9 cellular contexts compared by ENCODE assay signal in genomic region chrX:131827935-131828334, GRCh38.
A peak's percentile ranks its signal among the peaks of the same experiment; 100 is the strongest.
DNase-seq lines count a peak whose midpoint lies in the region; ATAC-seq and TF ChIP-seq lines count a peak whose summit lies in the region.
"Had no signal": no experiment of that assay in that cellular context is flagged by ENCODE, and none has a peak within 500 bp of the region (broad histone marks: within the 10 kb centered on the region; RNA-seq: fewer than 3 reads in every experiment).

No MANE protein-coding gene starts in this region.

- H3K27me3 Mint-ChIP-seq in activated T-cell treated with anti-CD3 and anti-CD28 coated beads, Interleukin-2, amount 50 U/mL, for 4 hours (ENCODE audit: low read depth) = no peaks in the 10 kb centered on the region
- H3K27me3 Mint-ChIP-seq: dendritic cell treated with granulocyte-macrophage colony-stimulating factor and Interleukin-4, amounts not matched to agents 40 ng/mL and 50 ng/mL, for 4 days had no signal

- H3K4me3 Mint-ChIP-seq in activated T-cell treated with anti-CD3 and anti-CD28 coated beads, Interleukin-2, amount 50 U/mL, for 4 hours = peak overlapping the region; percentile 66
- H3K4me3 Mint-ChIP-seq: dendritic cell treated with granulocyte-macrophage colony-stimulating factor and Interleukin-4, amounts not matched to agents 40 ng/mL and 50 ng/mL, for 4 days had no signal

- H3K9ac ChIP-seq in MM.1S (ENCODE audit: low read length) (peak overlapping the region; percentile 6; the same call in 1 of the 2 replicates), liver (ENCODE audit: low read depth in 1 of 2, low read length in 2 of 2) (no peak overlapping the region)

- H2AFZ ChIP-seq in MM.1S (ENCODE audit: low read length) = no peak overlapping the region

- TF ChIP-seq CTCF in MM.1S (IDR thresholded peaks at IDR 0.05; ENCODE audit: low read length) = peak; percentile 61
- no peak for TF ChIP-seq CTCF in liver (IDR thresholded peaks at IDR 0.05; ENCODE audit: low read depth, low read length, missing input control)

- H3K79me2 ChIP-seq in MM.1S (ENCODE audit: low read length) = peaks cover 64% of the 10 kb centered on the region

- H3K36me3 ChIP-seq in MM.1S (replicated peaks; ENCODE audit: insufficient read depth, low read length) (no peaks in the 10 kb centered on the region; the same call in 1 of the 2 replicates), liver (ENCODE audit: control insufficient read depth in 4 of 4, insufficient read depth in 3 of 4, low read depth in 1 of 4, low read length in 3 of 4) (no peaks in the 10 kb centered on the region)

- peaks cover 11% of the 10 kb centered on the region for H3F3A ChIP-seq in MM.1S (ENCODE audit: insufficient read depth, low read length)

- H3K9me3 ChIP-seq in MM.1S (replicated peaks; ENCODE audit: insufficient read depth, low read length) (no peaks in the 10 kb centered on the region), liver (ENCODE audit: control insufficient read depth in 4 of 4, low read length in 3 of 4) (no peaks in the 10 kb centered on the region)

- peak; percentile 9 to 67 for TF ChIP-seq RAD21 in liver (IDR thresholded peaks at IDR 0.05)

- peak; percentile 64 for ATAC-seq in HG02588 (IDR thresholded peaks at IDR 0.05; ENCODE audit: unreplicated experiment)
- peak; percentile 57 to 80 for ATAC-seq in activated T-cell treated with anti-CD3 and anti-CD28 coated beads, Interleukin-2, amount 50 U/mL, for 4 hours

- H3K27me3 ChIP-seq in MM.1S (replicated peaks; ENCODE audit: insufficient read depth, low read length) (no peaks in the 10 kb centered on the region), liver (ENCODE audit: control insufficient read depth in 4 of 4, insufficient read depth in 4 of 4, low read length in 3 of 4) (peaks cover 0 to 4% (median 0%) of the 10 kb centered on the region in 4 donors)

- no peaks in the 10 kb centered on the region for H3K9me2 ChIP-seq in MM.1S (replicated peaks; ENCODE audit: insufficient read depth, low read length)

- peak overlapping the region; percentile 49; the same call in 1 of the 2 replicates for H3K27ac ChIP-seq in MM.1S (ENCODE audit: low read length)
- H3K27ac ChIP-seq in liver (ENCODE audit: low read depth in 1 of 2, low read length in 2 of 2) = no peak overlapping the region

- peak overlapping the region; percentile 67; the same call in 1 of the 2 replicates for H3K4me3 ChIP-seq in MM.1S (ENCODE audit: low read length)
- no peak overlapping the region for H3K4me3 ChIP-seq in liver (ENCODE audit: low read depth in 1 of 3, low read length in 3 of 3)

- no peaks in the 10 kb centered on the region for H4K20me1 ChIP-seq in MM.1S (ENCODE audit: insufficient read depth, low read length)

- 73% methylated on average over 2 of the region's 2 CpGs for WGBS in liver

- H3K4me2 ChIP-seq in MM.1S (ENCODE audit: low read depth, low read length) = peak overlapping the region; percentile 71

- H3K4me1 ChIP-seq in MM.1S (ENCODE audit: low read length) (peaks cover 20% of the 10 kb centered on the region), liver (ENCODE audit: control insufficient read depth in 4 of 4, insufficient read depth in 4 of 4, low read length in 3 of 4) (peaks cover 0 to 11% (median 4%) of the 10 kb centered on the region in 4 donors)

- no peaks in the 10 kb centered on the region for H3K36me3 Mint-ChIP-seq in activated T-cell treated with anti-CD3 and anti-CD28 coated beads, Interleukin-2, amount 50 U/mL, for 4 hours (ENCODE audit: insufficient read depth)

- peak; percentile 5 to 37 for DNase-seq in stimulated activated CD4-positive, alpha-beta T cell treated with anti-CD3 and anti-CD28 coated beads, Interleukin-12 subunit alpha, Interleukin-12 subunit beta, amount 100 ng/mL, for 24 hours (ENCODE audit: low read depth in 2 of 2)
- no peak for DNase-seq in stimulated activated CD4-positive, alpha-beta T cell treated with anti-CD3 and anti-CD28 coated beads, Interleukin-12 subunit alpha, Interleukin-12 subunit beta, amount 100 ng/mL, for 4 hours
- peak; percentile 87 for DNase-seq in MM.1S
- no peak for DNase-seq in activated T-cell treated with anti-CD3 and anti-CD28 coated beads, Interleukin-2, amount 50 U/mL, for 4 hours
- no peak for DNase-seq in NK-92 treated with Interleukin-12 subunit alpha and Interleukin-12 subunit beta, amount 100 ng/mL, for 24 hours (lab: John Stamatoyannopoulos, UW)
- DNase-seq in SKM-1 (lab: John Stamatoyannopoulos, UW; ENCODE audit: unreplicated experiment) = no peak

- peaks cover 23% of the 10 kb centered on the region for H3K4me1 Mint-ChIP-seq in activated T-cell treated with anti-CD3 and anti-CD28 coated beads, Interleukin-2, amount 50 U/mL, for 4 hours (ENCODE audit: low read depth)

- H3K9me3 Mint-ChIP-seq in activated T-cell treated with anti-CD3 and anti-CD28 coated beads, Interleukin-2, amount 50 U/mL, for 4 hours = no peaks in the 10 kb centered on the region
- H3K9me3 Mint-ChIP-seq: dendritic cell treated with granulocyte-macrophage colony-stimulating factor and Interleukin-4, amounts not matched to agents 40 ng/mL and 50 ng/mL, for 4 days had no signal

TF ChIP-seq in liver, 16 proteins besides CTCF, POLR2A, EP300 and RAD21:
- no peak for TF ChIP-seq FOXA1 (IDR thresholded peaks at IDR 0.05)
- TF ChIP-seq ATF3 (IDR thresholded peaks at IDR 0.05) = no peak
- no peak for TF ChIP-seq NR2F2 (IDR thresholded peaks at IDR 0.05)
- no peak for TF ChIP-seq GABPA (IDR thresholded peaks at IDR 0.05 in 1 of 2, conservative IDR thresholded peaks at IDR 0.05 in 1 of 2)
- TF ChIP-seq RXRA (IDR thresholded peaks at IDR 0.05) = no peak
- TF ChIP-seq TAF1 (conservative IDR thresholded peaks at IDR 0.05) = no peak
- TF ChIP-seq YY1 (IDR thresholded peaks at IDR 0.05) = no peak
- TF ChIP-seq JUND (IDR thresholded peaks at IDR 0.05) = no peak
- no peak for TF ChIP-seq FOXA2 (IDR thresholded peaks at IDR 0.05)
- TF ChIP-seq MAX (IDR thresholded peaks at IDR 0.05) = no peak
- no peak for TF ChIP-seq REST (IDR thresholded peaks at IDR 0.05)
- TF ChIP-seq HNF4G (IDR thresholded peaks at IDR 0.05) = no peak
- TF ChIP-seq HNF4A (conservative IDR thresholded peaks at IDR 0.05) = no peak
- no peak for TF ChIP-seq SP1 (IDR thresholded peaks at IDR 0.05)
- TF ChIP-seq ZBTB33 (IDR thresholded peaks at IDR 0.05) = no peak
- TF ChIP-seq EGR1 (IDR thresholded peaks at IDR 0.05; ENCODE audit: low read depth in 2 of 2) = no peak

Comparison
In these comparisons a context has a peak if more than half of its experiments do, and no peak if none do; other contexts are left out.
1. DNase-seq: peak in stimulated activated CD4-positive, alpha-beta T cell treated with anti-CD3 and anti-CD28 coated beads, Interleukin-12 subunit alpha, Interleukin-12 subunit beta, amount 100 ng/mL, for 24 hours (2 of 2) and MM.1S (single experiment); none in stimulated activated CD4-positive, alpha-beta T cell treated with anti-CD3 and anti-CD28 coated beads, Interleukin-12 subunit alpha, Interleukin-12 subunit beta, amount 100 ng/mL, for 4 hours (single experiment), activated T-cell treated with anti-CD3 and anti-CD28 coated beads, Interleukin-2, amount 50 U/mL, for 4 hours (single experiment), NK-92 treated with Interleukin-12 subunit alpha and Interleukin-12 subunit beta, amount 100 ng/mL, for 24 hours (single experiment) and SKM-1 (single experiment).